ENCODE assay signal across 8 cellular contexts in the genomic region with DNA sequence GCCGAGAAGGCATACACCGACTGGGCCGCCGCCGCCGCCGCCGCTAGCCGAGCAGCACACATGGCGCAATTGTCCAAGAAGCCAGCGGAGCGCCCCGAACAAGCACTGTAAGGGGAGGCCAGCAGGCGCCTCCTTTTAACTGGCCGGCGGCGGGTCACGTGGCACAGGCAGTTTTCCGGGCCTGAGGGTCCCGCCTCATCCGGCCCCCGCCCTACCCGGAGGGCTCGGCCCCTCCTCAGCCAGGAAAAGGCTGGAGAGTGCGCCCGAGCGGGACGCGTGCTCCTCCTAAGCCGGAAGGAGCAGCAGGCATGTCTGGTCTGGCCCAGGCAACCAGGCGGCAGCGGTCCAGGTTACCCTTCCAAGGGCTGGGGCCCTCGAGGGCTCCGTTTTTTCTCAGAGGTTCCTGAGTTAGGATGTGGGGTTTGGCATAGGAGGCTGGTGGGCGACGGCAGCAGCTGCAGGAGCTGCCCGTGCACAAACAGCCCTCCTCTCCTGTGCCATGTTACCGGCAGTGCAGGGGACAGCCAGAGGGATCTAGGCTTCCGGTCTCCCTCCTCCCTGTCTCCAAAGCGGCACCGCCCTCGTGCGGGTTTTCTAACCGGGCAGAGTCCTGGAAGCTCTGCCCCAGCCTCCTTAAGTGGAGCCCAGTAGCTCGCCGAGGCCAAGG. TPM values are rescaled to one million over a fixed set of nuclear protein-coding genes. Genes with fewer than 3 reads are reported as not detected.
A peak's percentile ranks its signal among the peaks of the same experiment; 100 is the strongest.
DNase-seq lines count a peak whose midpoint lies in the region; ATAC-seq and TF ChIP-seq lines count a peak whose summit lies in the region.

A gene (minus strand): TSS at position 137 of the 667 bp plus-strand sequence. CDS start 75 bp downstream, at position 62.

- ATAC-seq in HG02759 (IDR thresholded peaks at IDR 0.05; ENCODE audit: unreplicated experiment) (peak; percentile 91), heart right ventricle (peak; percentile 95 to 97 (median 97)), upper lobe of left lung (ENCODE audit: low FRiP score in 2 of 2) (peak; percentile 95 to 97)

- H3K4me1 ChIP-seq in heart right ventricle (peaks cover 6 to 53% (median 40%) of the 10 kb centered on the region in 9 donors), upper lobe of left lung (peaks cover 33 to 58% (median 42%) of the 10 kb centered on the region in 4 donors)

- H3K36me3 ChIP-seq in heart right ventricle (peaks cover 0 to 73% (median 38%) of the 10 kb centered on the region in 9 donors), upper lobe of left lung (peaks cover 30 to 69% (median 46%) of the 10 kb centered on the region in 4 donors)

- no peaks in the 10 kb centered on the region for H3K9me3 ChIP-seq in heart right ventricle
- no peaks in the 10 kb centered on the region for H3K9me3 ChIP-seq in upper lobe of left lung

- DNase-seq in NCI-H1436 treated with DMSO at 0.1 percent for 48 hours (lab: John Stamatoyannopoulos, UW): peak; percentile 4
- DNase-seq in amniotic epithelial cell (ENCODE audit: low read depth): peak; percentile 94
- peak; percentile 96 for DNase-seq in heart right ventricle
- DNase-seq in posterior cingulate gyrus: peak; percentile 89 to 99 (median 93)
- peak; percentile 97 to 98 for DNase-seq in upper lobe of left lung

- H3K27me3 ChIP-seq in heart right ventricle (no peaks in the 10 kb centered on the region), upper lobe of left lung (no peaks in the 10 kb centered on the region)

- 1 to 2% methylated on average over 43 to 45 of the region's 46 CpGs for WGBS in heart right ventricle, 2 donors
- 2 to 11% methylated on average over 12 to 24 of the region's 46 CpGs for WGBS in upper lobe of left lung, 2 donors

- H3K4me3 ChIP-seq in GM12875 (ENCODE audit: low read depth, low read length) (peak within 1 kb of the TSS; percentile 65), heart right ventricle (peak within 1 kb of the TSS; percentile 60 to 92 (median 81)), upper lobe of left lung (peak within 1 kb of the TSS; percentile 37 to 83 (median 70))

- TF ChIP-seq CTCF in GM12875 (IDR thresholded peaks at IDR 0.05; ENCODE audit: borderline replicate concordance, insufficient read depth, low read depth, low read length): no peak
- no peak for TF ChIP-seq CTCF in heart right ventricle (IDR thresholded peaks at IDR 0.05)
- peak in 4 of 6 experiments; percentile 6 to 29 (median 14) for TF ChIP-seq CTCF in upper lobe of left lung (IDR thresholded peaks at IDR 0.05)

- TF ChIP-seq POLR2A in upper lobe of left lung (IDR thresholded peaks at IDR 0.05): peak; percentile 62 to 99 (median 98)

- intact Hi-C loops in T-helper 1 cell treated with Interleukin-12 subunit alpha and Interleukin-12 subunit beta and Interleukin-4 antibody, amounts not matched to agents 30 ng/mL and 1 ng/mL, for 36 hours (cut with micrococcal nuclease): loop anchor here (1.0 to 5.0 kb wide), 8 partner anchors 18 to 440 kb away; a partner anchor contains a TSS
- intact Hi-C loops in heart right ventricle (cut with DNase I): loop anchor here in 6 of 10 donors (2.0 to 5.0 kb wide), 4 partner anchors 18 to 54 kb away; a partner anchor contains a TSS
- intact Hi-C loops in posterior cingulate gyrus (cut with DNase I): loop anchor here (1.0 kb wide), 1 partner anchor 53 kb away; a partner anchor contains a TSS

- TF ChIP-seq EP300 in upper lobe of left lung (IDR thresholded peaks at IDR 0.05): peak in 2 of 4 donors; percentile 61 to 75

- peak within 1 kb of the TSS; percentile 74 to 96 (median 92) for H3K27ac ChIP-seq in heart right ventricle
- H3K27ac ChIP-seq in upper lobe of left lung: peak within 1 kb of the TSS; percentile 88 to 95 (median 94)

RNA-seq across cellular contexts. Expression of the gene that starts here (rescaled TPM):
- total RNA-seq in T-helper 1 cell treated with Interleukin-12 subunit alpha and Interleukin-12 subunit beta and Interleukin-4 antibody, amounts not matched to agents 30 ng/mL and 1 ng/mL, for 36 hours: 120 TPM in 2 replicates
- total RNA-seq in heart right ventricle (100 to 1,000 TPM in 5 of 10 donors, 10 to 100 TPM in 5; 85.2 to 223 (median 102) TPM), upper lobe of left lung (100 to 1,000 TPM; 174 to 603 (median 445) TPM)
- polyA plus RNA-seq in heart right ventricle: 100 to 1,000 TPM; 203 to 267 TPM

Comparison
In these comparisons a context has a peak if more than half of its experiments do, and no peak if none do; other contexts are left out.
1. Peak in every context shown above with its lines: DNase-seq, ATAC-seq, H3K4me3 ChIP-seq and H3K27ac ChIP-seq.
2. CTCF ChIP-seq: peak in upper lobe of left lung (4 of 6); none in GM12875 (single experiment) and heart right ventricle (0 of 9).
3. DNase-seq: peak in every context shown above with its lines; median percentile 98 in upper lobe of left lung; 96 in heart right ventricle; 94 in amniotic epithelial cell; 93 in posterior cingulate gyrus; 4 in NCI-H1436 treated with DMSO at 0.1 percent for 48 hours.